In the genomic region with DNA sequence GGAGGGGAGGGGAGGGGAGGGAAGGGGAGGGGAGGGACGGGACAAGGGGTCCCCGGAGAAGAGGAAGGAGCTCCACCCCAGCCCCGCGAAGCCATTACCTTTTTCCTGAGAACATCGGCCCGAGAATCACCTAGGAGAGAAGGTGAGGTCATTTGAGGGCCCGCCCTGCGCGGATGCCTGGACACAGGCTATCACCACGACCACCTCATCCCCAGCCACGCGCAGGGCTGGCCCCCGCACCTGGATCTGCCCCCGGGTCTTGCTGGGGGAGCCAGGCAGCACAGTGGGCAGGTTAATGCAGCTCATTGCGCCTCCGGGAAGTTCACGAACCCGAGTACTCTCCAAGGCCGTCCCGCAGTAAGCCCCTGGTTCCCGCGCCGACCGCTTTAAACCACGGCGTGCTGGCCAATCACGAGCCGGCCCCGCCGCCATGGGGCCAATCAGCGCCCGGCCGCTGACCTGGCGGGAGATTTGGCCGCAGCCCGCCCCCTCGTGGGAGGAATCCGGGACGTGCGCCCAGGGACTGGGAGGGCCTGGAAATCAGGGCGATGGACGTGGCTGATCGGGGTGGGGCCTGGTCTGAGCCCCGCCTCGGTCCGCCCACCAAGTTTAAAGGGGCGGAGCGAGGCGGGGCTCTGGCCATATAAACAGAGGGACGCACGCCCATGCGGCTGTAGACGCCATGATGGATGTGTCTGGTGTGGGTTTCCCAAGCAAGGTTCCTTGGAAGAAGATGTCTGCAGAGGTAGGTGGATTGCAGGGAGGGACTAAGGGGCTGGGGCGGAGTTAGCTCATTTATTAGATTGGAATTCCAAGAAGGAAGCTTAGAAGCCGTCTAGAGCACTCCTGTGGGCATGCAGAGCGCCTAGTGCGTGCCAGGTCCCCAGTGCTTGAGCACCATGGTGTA, we compare ENCODE assay signal across 8 cellular contexts. TPM values are rescaled to one million over a fixed set of nuclear protein-coding genes. Genes with fewer than 3 reads are reported as not detected.
DNase-seq lines count a peak whose midpoint lies in the region; ATAC-seq and TF ChIP-seq lines count a peak whose summit lies in the region.

A gene with protein sequence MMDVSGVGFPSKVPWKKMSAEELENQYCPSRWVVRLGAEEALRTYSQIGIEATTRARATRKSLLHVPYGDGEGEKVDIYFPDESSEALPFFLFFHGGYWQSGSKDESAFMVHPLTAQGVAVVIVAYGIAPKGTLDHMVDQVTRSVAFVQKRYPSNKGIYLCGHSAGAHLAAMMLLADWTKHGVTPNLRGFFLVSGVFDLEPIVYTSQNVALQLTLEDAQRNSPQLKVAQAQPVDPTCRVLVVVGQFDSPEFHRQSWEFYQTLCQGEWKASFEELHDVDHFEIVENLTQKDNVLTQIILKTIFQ (plus strand): TSS at position 674 of the 907 bp plus-strand sequence. CDS start 9 bp downstream, at position 683.
A gene with protein sequence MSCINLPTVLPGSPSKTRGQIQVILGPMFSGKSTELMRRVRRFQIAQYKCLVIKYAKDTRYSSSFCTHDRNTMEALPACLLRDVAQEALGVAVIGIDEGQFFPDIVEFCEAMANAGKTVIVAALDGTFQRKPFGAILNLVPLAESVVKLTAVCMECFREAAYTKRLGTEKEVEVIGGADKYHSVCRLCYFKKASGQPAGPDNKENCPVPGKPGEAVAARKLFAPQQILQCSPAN (minus strand): TSS at position 364 of the 907 bp plus-strand sequence. CDS start 58 bp downstream, at position 306.

- H3K36me3 Mint-ChIP-seq in CD4-positive, alpha-beta memory T cell = no peaks in the 10 kb centered on the region
- H3K36me3 Mint-ChIP-seq in activated CD4-positive, alpha-beta memory T cell treated with anti-CD3 and anti-CD28 coated beads, Interleukin-2, amount 10 ng/mL, durations not matched to agents 7 days and 5 days (ENCODE audit: low read depth) = peaks cover 32% of the 10 kb centered on the region

- 3% methylated on average over 57 of the region's 57 CpGs for WGBS in lung, 2 donors

- peak within 1 kb of the TSS; percentile 81 to 90 (median 87) for H3K4me3 Mint-ChIP-seq in CD4-positive, alpha-beta memory T cell
- peak within 1 kb of the TSS; percentile 78 for H3K4me3 Mint-ChIP-seq in activated CD4-positive, alpha-beta memory T cell treated with anti-CD3 and anti-CD28 coated beads, Interleukin-2, amount 10 ng/mL, durations not matched to agents 7 days and 5 days

- H3K4me3 ChIP-seq in CD4-positive, alpha-beta memory T cell (ENCODE audit: low read length in 2 of 2) = peak within 1 kb of the TSS; percentile 55 to 75
- peak within 1 kb of the TSS; percentile 47 for H3K4me3 ChIP-seq in lung

- H3K9me3 Mint-ChIP-seq in CD4-positive, alpha-beta memory T cell = peaks cover 0 to 2% (median 0%) of the 10 kb centered on the region in 8 donors
- H3K9me3 Mint-ChIP-seq in activated CD4-positive, alpha-beta memory T cell treated with anti-CD3 and anti-CD28 coated beads, Interleukin-2, amount 10 ng/mL, durations not matched to agents 7 days and 5 days = no peaks in the 10 kb centered on the region

- peaks cover 14% of the 10 kb centered on the region for H3K4me1 ChIP-seq in CD4-positive, alpha-beta memory T cell (ENCODE audit: insufficient read depth, low read length)
- H3K4me1 ChIP-seq in lung (ENCODE audit: control insufficient read depth in 2 of 2, insufficient read depth in 2 of 2, low read length in 2 of 2) = peaks cover 0 to 10% of the 10 kb centered on the region in 2 donors

- intact Hi-C loops in CD4-positive, alpha-beta memory T cell (cut with micrococcal nuclease) = no loop called here

- peak within 1 kb of the TSS in 6 of 7 donors; percentile 20 to 82 (median 65) for H3K27ac Mint-ChIP-seq in CD4-positive, alpha-beta memory T cell
- peak within 1 kb of the TSS; percentile 67 for H3K27ac Mint-ChIP-seq in activated CD4-positive, alpha-beta memory T cell treated with anti-CD3 and anti-CD28 coated beads, Interleukin-2, amount 10 ng/mL, durations not matched to agents 7 days and 5 days

- peak; percentile 94 for ATAC-seq in GM19397 (IDR thresholded peaks at IDR 0.05; ENCODE audit: unreplicated experiment)
- ATAC-seq in HG03571 (IDR thresholded peaks at IDR 0.05; ENCODE audit: unreplicated experiment) = peak; percentile 89
- peak; percentile 99 for ATAC-seq in lung (ENCODE audit: insufficient read depth, low FRiP score)

- CTCF ChIA-PET in CD4-positive, alpha-beta memory T cell (lab: Charles Lee; ENCODE audit: partially characterized antibody) = interaction anchor here (1.0 to 3.7 kb wide), 5 partner anchors 11 to 168 kb away, joined by 3 to 17 read pairs (median 3); no protein-coding TSS in a partner anchor
- CTCF ChIA-PET in activated CD4-positive, alpha-beta memory T cell treated with anti-CD3 and anti-CD28 coated beads, Interleukin-2, amount 10 ng/mL, durations not matched to agents 7 days and 5 days (lab: Charles Lee) = interaction anchor here (0.7 to 3.6 kb wide), 6 partner anchors 10 to 651 kb away, joined by 3 to 17 read pairs (median 3); no protein-coding TSS in a partner anchor

- no peaks in the 10 kb centered on the region for H3K36me3 ChIP-seq in CD4-positive, alpha-beta memory T cell (ENCODE audit: insufficient read depth, low read length)
- peaks cover 0 to 6% of the 10 kb centered on the region in 2 donors for H3K36me3 ChIP-seq in lung (ENCODE audit: control insufficient read depth in 2 of 2, insufficient read depth in 2 of 2, low read length in 2 of 2)

- no peaks in the 10 kb centered on the region for H3K27me3 ChIP-seq in CD4-positive, alpha-beta memory T cell (ENCODE audit: insufficient read depth, low read length)
- no peaks in the 10 kb centered on the region for H3K27me3 ChIP-seq in lung (ENCODE audit: control insufficient read depth, insufficient read depth)

- no peak within 1 kb of the TSS for H3K27ac ChIP-seq in CD4-positive, alpha-beta memory T cell (ENCODE audit: low read depth, low read length)
- H3K27ac ChIP-seq in lung (ENCODE audit: low read depth in 1 of 2, low read length in 1 of 2) = peak within 1 kb of the TSS in 1 of 2 donors; percentile 85

- peaks cover 4 to 16% (median 9%) of the 10 kb centered on the region in 4 donors for H3K4me1 Mint-ChIP-seq in CD4-positive, alpha-beta memory T cell
- H3K4me1 Mint-ChIP-seq in activated CD4-positive, alpha-beta memory T cell treated with anti-CD3 and anti-CD28 coated beads, Interleukin-2, amount 10 ng/mL, durations not matched to agents 7 days and 5 days = peaks cover 51% of the 10 kb centered on the region

- H3K27me3 Mint-ChIP-seq in CD4-positive, alpha-beta memory T cell = no peaks in the 10 kb centered on the region
- H3K27me3 Mint-ChIP-seq in activated CD4-positive, alpha-beta memory T cell treated with anti-CD3 and anti-CD28 coated beads, Interleukin-2, amount 10 ng/mL, durations not matched to agents 7 days and 5 days = no peaks in the 10 kb centered on the region

- TF ChIP-seq CTCF in lung (IDR thresholded peaks at IDR 0.05; ENCODE audit: control extremely low read depth, extremely low read depth) = peak; percentile 61

- peak; percentile 64 to 78 (median 71) for DNase-seq in CD4-positive, alpha-beta memory T cell
- DNase-seq in NCI-H82 (lab: John Stamatoyannopoulos, UW) (peak; percentile 99), ecto neural progenitor cell (ENCODE audit: low spot score) (peak; percentile 100), lung (ENCODE audit: low spot score) (peak; percentile 96)
- peak; percentile 96 for DNase-seq in activated CD4-positive, alpha-beta memory T cell treated with anti-CD3 and anti-CD28 coated beads, Interleukin-2, amount 10 ng/mL, durations not matched to agents 7 days and 5 days
- peak; percentile 48 to 67 (median 58) for DNase-seq in stimulated activated CD4-positive, alpha-beta T cell treated with anti-CD3 and anti-CD28 coated beads, TNF-alpha, amount 100 ng/mL, for 4 hours (ENCODE audit: low read depth in 3 of 3)

- H3K9me3 ChIP-seq in CD4-positive, alpha-beta memory T cell (ENCODE audit: control insufficient read depth in 1 of 2, low read length in 2 of 2) = no peaks in the 10 kb centered on the region
- H3K9me3 ChIP-seq in lung (ENCODE audit: control insufficient read depth in 2 of 2, insufficient read depth in 1 of 2, low read length in 1 of 2) = no peaks in the 10 kb centered on the region

- POLR2A ChIA-PET in CD4-positive, alpha-beta memory T cell (lab: Charles Lee; ENCODE audit: partially characterized antibody) = interaction anchor here (0.7 to 1.5 kb wide), 8 partner anchors 10 to 102 kb away, joined by 3 to 6 read pairs (median 3); no protein-coding TSS in a partner anchor
- POLR2A ChIA-PET in activated CD4-positive, alpha-beta memory T cell treated with anti-CD3 and anti-CD28 coated beads, Interleukin-2, amount 10 ng/mL, durations not matched to agents 7 days and 5 days (lab: Charles Lee) = interaction anchor here (0.8 to 6.0 kb wide), 12 partner anchors 12 to 229 kb away, joined by 3 to 69 read pairs (median 5); a partner anchor contains a TSS

RNA-seq across cellular contexts. Expression of the first gene that starts in this region (rescaled TPM):
- total RNA-seq in CD4-positive, alpha-beta memory T cell = 1 to 10 TPM; 3.6 to 3.8 TPM
- polyA plus RNA-seq in CD4-positive, alpha-beta memory T cell = 1 to 10 TPM in 1 of 2 donors, not detected in 1; 2.2 TPM
- 10 to 100 TPM in 1 of 2 experiments, 1 to 10 TPM in 1; 9.2 to 14.0 TPM for total RNA-seq in activated CD4-positive, alpha-beta memory T cell treated with anti-CD3 and anti-CD28 coated beads, Interleukin-2, amount 10 ng/mL, durations not matched to agents 7 days and 5 days
- 10 to 100 TPM; 33.7 to 34.9 TPM for total RNA-seq in lung
- polyA plus RNA-seq in lung = 10 to 100 TPM; 24.6 to 35.4 TPM

RNA-seq across cellular contexts. Expression of the second gene that starts in this region (rescaled TPM):
- total RNA-seq in CD4-positive, alpha-beta memory T cell = under 1 TPM in 1 of 2 experiments, not detected in 1; 0.55 TPM
- 1 to 10 TPM in 1 of 2 donors, under 1 TPM in 1; 0.88 to 1.4 TPM for polyA plus RNA-seq in CD4-positive, alpha-beta memory T cell
- 100 to 1,000 TPM; 109 to 117 TPM for total RNA-seq in activated CD4-positive, alpha-beta memory T cell treated with anti-CD3 and anti-CD28 coated beads, Interleukin-2, amount 10 ng/mL, durations not matched to agents 7 days and 5 days
- total RNA-seq in lung = 1 to 10 TPM; 7.9 to 9.2 TPM
- polyA plus RNA-seq in lung = 10 to 100 TPM; 11.5 to 14.9 TPM

Comparison
In these comparisons a context has a peak if more than half of its experiments do, and no peak if none do; other contexts are left out.
1. RNA of the second gene that starts in this region (total RNA-seq): 109 to 117 TPM in activated CD4-positive, alpha-beta memory T cell treated with anti-CD3 and anti-CD28 coated beads, Interleukin-2, amount 10 ng/mL, durations not matched to agents 7 days and 5 days; 7.9 to 9.2 TPM in lung and 0.55 TPM in CD4-positive, alpha-beta memory T cell; every median in the first group is over 10 times any median in the second.
2. RNA of the first gene that starts in this region (polyA plus RNA-seq): 24.6 to 35.4 TPM in lung; 2.2 TPM in CD4-positive, alpha-beta memory T cell; every median in the first group is over 4 times any median in the second.
3. RNA of the second gene that starts in this region (polyA plus RNA-seq): 11.5 to 14.9 TPM in lung; 0.88 to 1.4 TPM in CD4-positive, alpha-beta memory T cell; every median in the first group is over 4 times any median in the second.
4. Peak in every context shown above with its lines, with median percentiles within 50 percentile points of each other: DNase-seq and ATAC-seq.